In the genomic region with DNA sequence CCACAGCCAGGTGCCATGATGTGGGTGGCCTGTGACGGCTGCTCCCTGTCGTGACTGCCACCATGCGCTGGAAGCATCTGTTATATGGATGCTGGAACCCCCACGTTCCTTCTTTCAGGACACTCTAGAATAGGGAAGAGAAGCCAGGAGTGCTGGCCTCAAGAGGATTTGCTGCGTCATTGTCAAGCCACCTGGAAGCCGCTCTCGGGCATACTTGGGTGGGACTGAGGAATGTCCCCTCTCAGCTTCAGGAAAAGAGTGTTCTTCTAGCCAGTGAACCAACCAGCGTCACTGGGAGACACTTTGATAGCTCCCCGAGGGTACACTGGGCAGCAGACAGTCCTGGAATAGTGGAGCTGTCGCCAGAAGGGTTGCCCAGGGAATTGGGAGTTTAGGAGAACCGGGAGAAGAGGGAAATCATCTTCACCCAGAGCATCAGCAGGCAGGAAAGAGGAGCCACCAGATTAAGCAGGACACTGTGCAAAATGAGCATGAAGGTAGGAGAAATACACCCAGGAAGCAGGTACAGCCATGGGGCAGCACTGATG, we compare ENCODE assay signal across 20 cellular contexts.
"Had no signal": no experiment of that assay in that cellular context is flagged by ENCODE, and none has a peak within 500 bp of the region (broad histone marks: within the 10 kb centered on the region; RNA-seq: fewer than 3 reads in every experiment).

No MANE protein-coding gene starts in this region.

- DNase-seq: cerebellar nuclear complex; cortex of kidney; effector memory CD8-positive, alpha-beta T cell; left ventricle myocardium superior; lower lobe of right lung; mucosa of descending colon; naive B cell; psoas muscle; right cardiac atrium; stimulated activated CD4-positive, alpha-beta T cell treated with anti-CD3 and anti-CD28 coated beads, Interleukin-15, amount 100 ng/mL, for 24 hours; stimulated activated CD4-positive, alpha-beta T cell treated with anti-CD3 and anti-CD28 coated beads, Interleukin-2, amount 100 ng/mL, for 48 hours; stimulated activated naive B cell treated with anti-CD40 and anti-IgM and Interleukin-4, amounts not matched to agents 10 μg/mL and 1 μg/mL and 100 μg/mL, for 72 hours; stimulated activated naive CD8-positive, alpha-beta T cell treated with anti-CD3 and anti-CD28 coated beads, Interleukin-15, amount 100 ng/mL, for 72 hours; uterus had no signal

- H3K27me3 ChIP-seq: suprapubic skin, upper lobe of left lung, uterus had no signal

- H3K4me3 Mint-ChIP-seq: effector memory CD8-positive, alpha-beta T cell; mesothelial cell of epicardium; naive B cell; natural killer cell treated with Interleukin-12 subunit alpha and Interleukin-12 subunit beta and Interleukin-15 and Interleukin-18, amount 100 ng/mL, for 72 hours; neural crest cell; stimulated activated naive B cell treated with anti-CD40 and anti-IgM and Interleukin-4, amounts not matched to agents 10 μg/mL and 1 μg/mL and 100 μg/mL, for 72 hours; stimulated activated naive CD8-positive, alpha-beta T cell treated with anti-CD3 and anti-CD28 coated beads, Interleukin-15, amount 100 ng/mL, for 72 hours had no signal

- H3K4me1 Mint-ChIP-seq: mesothelial cell of epicardium; naive B cell; stimulated activated naive B cell treated with anti-CD40 and anti-IgM and Interleukin-4, amounts not matched to agents 10 μg/mL and 1 μg/mL and 100 μg/mL, for 72 hours; stimulated activated naive CD8-positive, alpha-beta T cell treated with anti-CD3 and anti-CD28 coated beads, Interleukin-15, amount 100 ng/mL, for 72 hours had no signal

- H3K27ac ChIP-seq: lower lobe of right lung, psoas muscle, skin epidermis, suprapubic skin, upper lobe of left lung, uterus had no signal

- H3K4me3 ChIP-seq: lower lobe of right lung, mucosa of descending colon, psoas muscle, skin epidermis, suprapubic skin, upper lobe of left lung, uterus had no signal

- H3K4me1 ChIP-seq: lower lobe of right lung, psoas muscle, suprapubic skin, upper lobe of left lung, uterus had no signal

- H3K36me3 Mint-ChIP-seq: mesothelial cell of epicardium; naive B cell; natural killer cell treated with Interleukin-12 subunit alpha and Interleukin-12 subunit beta and Interleukin-15 and Interleukin-18, amount 100 ng/mL, for 72 hours; stimulated activated naive B cell treated with anti-CD40 and anti-IgM and Interleukin-4, amounts not matched to agents 10 μg/mL and 1 μg/mL and 100 μg/mL, for 72 hours had no signal

- H3K27ac Mint-ChIP-seq: effector memory CD8-positive, alpha-beta T cell; mesothelial cell of epicardium; naive B cell; natural killer cell treated with Interleukin-12 subunit alpha and Interleukin-12 subunit beta and Interleukin-15 and Interleukin-18, amount 100 ng/mL, for 72 hours; stimulated activated naive B cell treated with anti-CD40 and anti-IgM and Interleukin-4, amounts not matched to agents 10 μg/mL and 1 μg/mL and 100 μg/mL, for 72 hours; stimulated activated naive CD8-positive, alpha-beta T cell treated with anti-CD3 and anti-CD28 coated beads, Interleukin-15, amount 100 ng/mL, for 72 hours had no signal

- H3K9me3 ChIP-seq: lower lobe of right lung, mucosa of descending colon, psoas muscle, suprapubic skin, upper lobe of left lung, uterus had no signal

- H3K36me3 ChIP-seq: lower lobe of right lung, suprapubic skin, upper lobe of left lung, uterus had no signal

- H3K9me3 Mint-ChIP-seq: mesothelial cell of epicardium; natural killer cell treated with Interleukin-12 subunit alpha and Interleukin-12 subunit beta and Interleukin-15 and Interleukin-18, amount 100 ng/mL, for 72 hours; neural crest cell; stimulated activated naive B cell treated with anti-CD40 and anti-IgM and Interleukin-4, amounts not matched to agents 10 μg/mL and 1 μg/mL and 100 μg/mL, for 72 hours; stimulated activated naive CD8-positive, alpha-beta T cell treated with anti-CD3 and anti-CD28 coated beads, Interleukin-15, amount 100 ng/mL, for 72 hours had no signal

- ATAC-seq: effector memory CD8-positive, alpha-beta T cell; left ventricle myocardium superior; lower lobe of right lung; mucosa of descending colon; natural killer cell treated with Interleukin-12 subunit alpha and Interleukin-12 subunit beta and Interleukin-15 and Interleukin-18, amount 100 ng/mL, for 72 hours; psoas muscle; right cardiac atrium; stimulated activated naive CD8-positive, alpha-beta T cell treated with anti-CD3 and anti-CD28 coated beads, Interleukin-15, amount 100 ng/mL, for 72 hours had no signal
